In the genomic region with DNA sequence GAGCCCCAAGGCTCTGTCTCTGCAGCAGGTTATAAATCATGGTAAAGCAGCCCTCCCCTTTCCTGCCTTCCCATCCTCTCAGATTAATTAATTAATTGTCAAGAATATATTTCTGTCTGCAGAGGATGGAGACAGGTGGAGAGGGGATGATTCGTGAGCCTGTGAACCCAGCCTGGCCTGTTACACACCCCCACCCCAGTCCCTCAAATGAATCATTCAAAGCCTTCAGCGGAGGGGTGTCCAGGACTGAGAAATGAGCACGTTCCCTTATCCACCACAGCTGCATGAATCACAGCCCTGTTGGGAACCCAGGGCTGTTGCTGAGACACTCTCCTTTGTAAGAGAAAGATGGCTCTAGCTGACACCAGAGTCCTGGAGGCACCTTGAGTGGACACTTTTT, we compare ENCODE assay signal across 9 cellular contexts. TPM values are rescaled to one million over a fixed set of nuclear protein-coding genes. Genes with fewer than 3 reads are reported as not detected.
DNase-seq lines count a peak whose midpoint lies in the region; ATAC-seq and TF ChIP-seq lines count a peak whose summit lies in the region.
"Had no signal": no experiment of that assay in that cellular context is flagged by ENCODE, and none has a peak within 500 bp of the region (broad histone marks: within the 10 kb centered on the region; RNA-seq: fewer than 3 reads in every experiment).

No MANE protein-coding gene starts in this region.

- TF ChIP-seq CTCF in lung (IDR thresholded peaks at IDR 0.05; ENCODE audit: control extremely low read depth, extremely low read depth) (no peak), tibial artery (IDR thresholded peaks at IDR 0.05) (no peak)

- WGBS in lung, 2 donors, result 74 to 84% methylated on average over 3 of the region's 3 CpGs

- intact Hi-C loops in tibial artery (cut with DNase I; ENCODE audit: low total_unique reads), result no loop called here

- H3K4me3 ChIP-seq in lung (no peak overlapping the region), tibial artery (no peak overlapping the region)

- H3K4me1 ChIP-seq in lung (ENCODE audit: control insufficient read depth in 2 of 2, insufficient read depth in 2 of 2, low read length in 2 of 2) (peaks cover 10 to 14% of the 10 kb centered on the region in 2 donors), tibial artery (peaks cover 3 to 66% (median 45%) of the 10 kb centered on the region in 4 donors)

- no peaks in the 10 kb centered on the region for H3K36me3 ChIP-seq in lung (ENCODE audit: control insufficient read depth in 2 of 2, insufficient read depth in 2 of 2, low read length in 2 of 2)
- peaks cover 0 to 15% (median 9%) of the 10 kb centered on the region in 3 donors for H3K36me3 ChIP-seq in tibial artery

- peak; percentile 22 for DNase-seq in activated naive CD4-positive, alpha-beta T cell treated with Interleukin-2 at 50 U/mL for 16 hours
- DNase-seq in activated naive CD4-positive, alpha-beta T cell (lab: John Stamatoyannopoulos, UW), result no peak
- DNase-seq in amniotic stem cell (lab: John Stamatoyannopoulos, UW) (peak; percentile 69), lung (ENCODE audit: low spot score) (no peak), tibial artery (peak in 1 of 2 donors; percentile 64), GOT3 (lab: John Stamatoyannopoulos, UW) (no peak), DMS 273 (lab: John Stamatoyannopoulos, UW; ENCODE audit: unreplicated experiment) (no peak), occipital lobe (lab: John Stamatoyannopoulos, UW) (no peak)
- DNase-seq: COR-L47 had no signal

- ATAC-seq in lung (ENCODE audit: insufficient read depth, low FRiP score), result no peak

- H3K27ac ChIP-seq in lung (ENCODE audit: low read depth in 1 of 2, low read length in 1 of 2) (peak overlapping the region; percentile 82 to 93), tibial artery (peak overlapping the region; percentile 69 to 75)

- no peaks in the 10 kb centered on the region for H3K27me3 ChIP-seq in lung (ENCODE audit: control insufficient read depth, insufficient read depth)
- no peaks in the 10 kb centered on the region for H3K27me3 ChIP-seq in tibial artery

- H3K9me3 ChIP-seq in lung (ENCODE audit: control insufficient read depth in 2 of 2, insufficient read depth in 1 of 2, low read length in 1 of 2) (no peaks in the 10 kb centered on the region), tibial artery (no peaks in the 10 kb centered on the region)

RNA-seq across cellular contexts. Expression of a gene that starts 56.0 kb away (rescaled TPM):
- under 1 TPM; 0.17 to 0.55 TPM for total RNA-seq in lung
- 1 to 10 TPM in 1 of 2 donors, under 1 TPM in 1; 0.04 to 1.7 TPM for polyA plus RNA-seq in lung
- total RNA-seq in occipital lobe, result not detected

RNA-seq across cellular contexts. Expression of a gene that starts 59.6 kb away (rescaled TPM):
- 10 to 100 TPM; 15.7 to 17.6 TPM for total RNA-seq in lung
- polyA plus RNA-seq in lung, result 10 to 100 TPM in 1 of 2 donors, 1 to 10 TPM in 1; 3.1 to 10.1 TPM
- 13.4 TPM for total RNA-seq in occipital lobe

Comparison
In these comparisons a context has a peak if more than half of its experiments do, and no peak if none do; other contexts are left out.
1. DNase-seq: peak in activated naive CD4-positive, alpha-beta T cell treated with Interleukin-2 at 50 U/mL for 16 hours (single experiment) and amniotic stem cell (single experiment); none in activated naive CD4-positive, alpha-beta T cell (0 of 4), lung (single experiment), GOT3 (single experiment), DMS 273 (single experiment) and occipital lobe (single experiment).